In the genomic region with DNA sequence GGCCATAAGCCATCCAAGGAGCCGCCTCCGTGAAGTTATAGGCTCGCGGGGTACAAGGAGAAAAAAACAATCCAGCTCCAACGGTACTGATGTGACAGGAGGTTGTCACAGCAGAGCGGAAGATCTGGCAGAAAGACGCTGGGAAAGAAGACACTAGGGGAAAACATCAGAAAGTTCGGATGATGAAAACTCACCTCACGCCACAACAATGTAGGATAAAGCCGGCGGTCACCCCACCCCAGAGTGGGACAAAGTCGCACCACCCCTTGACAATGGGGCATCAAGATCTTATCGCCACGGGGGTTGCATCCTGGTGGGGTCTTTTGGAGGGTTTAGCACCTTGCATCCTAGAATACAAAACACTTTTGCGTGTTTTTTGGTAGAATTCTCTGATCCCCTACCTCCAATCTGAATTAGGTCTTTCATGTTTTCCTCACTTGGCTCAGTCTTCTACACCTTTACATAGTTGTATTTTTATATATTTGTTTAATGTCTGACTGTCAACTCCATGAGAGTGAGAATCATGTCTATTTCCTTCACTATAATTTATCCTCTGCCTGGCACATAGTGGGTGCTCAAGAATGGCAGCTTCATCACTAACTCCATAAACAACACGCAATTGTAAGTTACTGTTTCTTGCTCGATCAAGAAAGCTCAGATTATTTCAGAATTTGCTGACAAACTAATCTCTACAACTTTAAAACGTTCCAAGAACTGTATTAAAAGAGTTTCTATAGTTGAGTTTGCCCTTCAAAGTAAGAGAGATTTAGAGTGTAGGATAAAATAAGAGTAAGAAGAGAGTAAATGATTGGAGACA, we compare ENCODE assay signal across 8 cellular contexts. TPM values are rescaled to one million over a fixed set of nuclear protein-coding genes. Genes with fewer than 3 reads are reported as not detected.
DNase-seq lines count a peak whose midpoint lies in the region; ATAC-seq, FAIRE-seq and TF ChIP-seq lines count a peak whose summit lies in the region.

No MANE protein-coding gene starts in this region.

- peaks cover 9% of the 10 kb centered on the region; the same call in 1 of the 2 replicates for H4K20me1 ChIP-seq in HepG2 (ENCODE audit: insufficient read depth, low read length)

- in situ Hi-C loops in HepG2 (cut with HindIII; ENCODE audit: extremely low pct_ligation_motif_present, low pct_unique_long_range_greater_than_20kb) = no loop called here

- H3K79me2 ChIP-seq in HepG2 (ENCODE audit: insufficient read depth, low read length) = peaks cover 47% of the 10 kb centered on the region

- H3K4me1 ChIP-seq in HepG2 (ENCODE audit: insufficient read depth, low read length) = peaks cover 37% of the 10 kb centered on the region
- peaks cover 0 to 7% of the 10 kb centered on the region in 2 donors for H3K4me1 ChIP-seq in thoracic aorta (ENCODE audit: control insufficient read depth in 1 of 2, low read depth in 2 of 2)

- peak overlapping the region; percentile 17 for H3K27ac Mint-ChIP-seq in activated CD4-positive, alpha-beta T cell treated with anti-CD3 and anti-CD28 coated beads, Interleukin-2, amount 10 ng/mL, durations not matched to agents 24 days and 14 days
- H3K27ac Mint-ChIP-seq in activated naive CD8-positive, alpha-beta T cell treated with anti-CD3 and anti-CD28 coated beads, Interleukin-2, amount 10 ng/mL, durations not matched to agents 7 days and 5 days = peak overlapping the region; percentile 50

- no peaks in the 10 kb centered on the region for H3K9me3 Mint-ChIP-seq in activated CD4-positive, alpha-beta T cell treated with anti-CD3 and anti-CD28 coated beads, Interleukin-2, amount 10 ng/mL, durations not matched to agents 24 days and 14 days
- H3K9me3 Mint-ChIP-seq in activated naive CD8-positive, alpha-beta T cell treated with anti-CD3 and anti-CD28 coated beads, Interleukin-2, amount 10 ng/mL, durations not matched to agents 7 days and 5 days = no peaks in the 10 kb centered on the region

- H3K4me2 ChIP-seq in HepG2 (ENCODE audit: low read depth, low read length) = peak overlapping the region; percentile 95

- H3K27me3 Mint-ChIP-seq in activated CD4-positive, alpha-beta T cell treated with anti-CD3 and anti-CD28 coated beads, Interleukin-2, amount 10 ng/mL, durations not matched to agents 24 days and 14 days = peaks cover 48% of the 10 kb centered on the region
- peaks cover 65% of the 10 kb centered on the region for H3K27me3 Mint-ChIP-seq in activated naive CD8-positive, alpha-beta T cell treated with anti-CD3 and anti-CD28 coated beads, Interleukin-2, amount 10 ng/mL, durations not matched to agents 7 days and 5 days

- H3K9me3 ChIP-seq in HepG2 (ENCODE audit: low read length) (no peaks in the 10 kb centered on the region), thoracic aorta (no peaks in the 10 kb centered on the region)

- no peaks in the 10 kb centered on the region for H3K36me3 ChIP-seq in HepG2 (replicated peaks in 1 of 2; ENCODE audit: control insufficient read depth in 1 of 2, insufficient read depth in 2 of 2, low read length in 2 of 2)
- H3K36me3 ChIP-seq in thoracic aorta = no peaks in the 10 kb centered on the region

- H3K4me3 ChIP-seq in HepG2 (replicated peaks in 1 of 3; ENCODE audit: insufficient read depth in 1 of 3, low read depth in 2 of 3, low read length in 3 of 3) (peak overlapping the region; percentile 86 to 96 (median 95)), thoracic aorta (peak overlapping the region; percentile 82)

- H3K4me1 Mint-ChIP-seq in activated CD4-positive, alpha-beta T cell treated with anti-CD3 and anti-CD28 coated beads, Interleukin-2, amount 10 ng/mL, durations not matched to agents 24 days and 14 days = peaks cover 12% of the 10 kb centered on the region
- peaks cover 14% of the 10 kb centered on the region for H3K4me1 Mint-ChIP-seq in activated naive CD8-positive, alpha-beta T cell treated with anti-CD3 and anti-CD28 coated beads, Interleukin-2, amount 10 ng/mL, durations not matched to agents 7 days and 5 days

- FAIRE-seq in HepG2 (lab: Jason Lieb, UNC) = no peak

- intact Hi-C loops in activated CD4-positive, alpha-beta T cell treated with anti-CD3 and anti-CD28 coated beads, Interleukin-2, amount 10 ng/mL, durations not matched to agents 24 days and 14 days (cut with micrococcal nuclease) = loop anchor here (1.0 to 2.0 kb wide), 2 partner anchors 96 to 194 kb away; a partner anchor contains a TSS
- intact Hi-C loops in HepG2 (cut with micrococcal nuclease; ENCODE audit: unreplicated experiment) = loop anchor here (1.0 to 10.0 kb wide), 4 partner anchors 72 to 575 kb away; no protein-coding TSS in a partner anchor

- no peak for TF ChIP-seq POLR2A in HepG2 (IDR thresholded peaks at IDR 0.05; ENCODE audit: insufficient read depth in 1 of 2, low read depth in 2 of 2, low read length in 2 of 2)

- CTCF ChIA-PET in HepG2 (lab: Yijun Ruan, JAX; ENCODE audit: low intra/inter-chr PET ratio, low total read pairs) = no interaction called here

- peak overlapping the region; percentile 90 for H3K4me3 Mint-ChIP-seq in activated CD4-positive, alpha-beta T cell treated with anti-CD3 and anti-CD28 coated beads, Interleukin-2, amount 10 ng/mL, durations not matched to agents 24 days and 14 days
- H3K4me3 Mint-ChIP-seq in activated naive CD8-positive, alpha-beta T cell treated with anti-CD3 and anti-CD28 coated beads, Interleukin-2, amount 10 ng/mL, durations not matched to agents 7 days and 5 days = peak overlapping the region; percentile 84

- no peak overlapping the region for H2AFZ ChIP-seq in HepG2 (ENCODE audit: low read length)

- peak overlapping the region; percentile 80 for H3K9ac ChIP-seq in HepG2 (ENCODE audit: insufficient read depth, low read depth, low read length)

- H3K36me3 Mint-ChIP-seq in activated CD4-positive, alpha-beta T cell treated with anti-CD3 and anti-CD28 coated beads, Interleukin-2, amount 10 ng/mL, durations not matched to agents 24 days and 14 days (ENCODE audit: low read depth) = peaks cover 1% of the 10 kb centered on the region
- no peaks in the 10 kb centered on the region for H3K36me3 Mint-ChIP-seq in activated naive CD8-positive, alpha-beta T cell treated with anti-CD3 and anti-CD28 coated beads, Interleukin-2, amount 10 ng/mL, durations not matched to agents 7 days and 5 days

- H3K27ac ChIP-seq in HepG2 (ENCODE audit: extremely low read length, insufficient read depth, low read length) (peak overlapping the region; percentile 95), thoracic aorta (peak overlapping the region; percentile 19 to 38)

- WGBS in HepG2 (ENCODE audit: low lambda C conversion rate) = 3% methylated on average over 15 of the region's 18 CpGs

- no peak for TF ChIP-seq EP300 in HepG2 (IDR thresholded peaks at IDR 0.05; ENCODE audit: low read depth in 2 of 2, low read length in 2 of 2)
- TF ChIP-seq EP300 in HepG2 (CRISPR knock-in tag; IDR thresholded peaks at IDR 0.05; ENCODE audit: borderline replicate concordance) = no peak

- TF ChIP-seq RAD21 in HepG2 (CRISPR knock-in tag; IDR thresholded peaks at IDR 0.05) = no peak

- TF ChIP-seq CTCF in HepG2 (CRISPR knock-in tag; IDR thresholded peaks at IDR 0.05) = no peak
- no peak for TF ChIP-seq CTCF in thoracic aorta (IDR thresholded peaks at IDR 0.05)

- no peak for ATAC-seq in activated naive CD8-positive, alpha-beta T cell treated with anti-CD3 and anti-CD28 coated beads, Interleukin-2, amount 10 ng/mL, durations not matched to agents 7 days and 5 days (ENCODE audit: low read depth)
- no peak for ATAC-seq in HepG2
- ATAC-seq in thoracic aorta (ENCODE audit: insufficient number of reproducible peaks, low FRiP score, low read depth) = no peak

- H3K27me3 ChIP-seq in HepG2 (ENCODE audit: control insufficient read depth in 1 of 2, insufficient read depth in 2 of 2, low read length in 2 of 2) (no peaks in the 10 kb centered on the region; a peak in 1 of 5 replicates), thoracic aorta (replicated peaks; ENCODE audit: insufficient read depth) (no peaks in the 10 kb centered on the region)

- BruUV-seq in HepG2 (replicated peaks; lab: Mats Ljungman, UMichigan) = TSS peak; percentile 86

- POLR2A ChIA-PET in activated naive CD8-positive, alpha-beta T cell treated with anti-CD3 and anti-CD28 coated beads, Interleukin-2, amount 10 ng/mL, durations not matched to agents 7 days and 5 days (lab: Charles Lee) = interaction anchor here (0.9 kb wide), 1 partner anchor 196 kb away, joined by 3 read pairs; a partner anchor contains a TSS
- POLR2A ChIA-PET in HepG2 (lab: Yijun Ruan, JAX) = interaction anchor here (1.1 to 2.4 kb wide), 6 partner anchors 59 to 196 kb away, joined by 4 to 8 read pairs (median 6); a partner anchor contains a TSS

- no peak for DNase-seq in activated CD4-positive, alpha-beta T cell treated with anti-CD3 and anti-CD28 coated beads, Interleukin-2, amount 10 ng/mL, durations not matched to agents 24 days and 14 days
- DNase-seq in activated CD4-positive, alpha-beta T cell treated with anti-CD3 and anti-CD28 coated beads for 48 hours = no peak
- DNase-seq in activated naive CD8-positive, alpha-beta T cell treated with anti-CD3 and anti-CD28 coated beads, Interleukin-2, amount 10 ng/mL, durations not matched to agents 7 days and 5 days = no peak
- DNase-seq in HepG2 (ENCODE audit: low spot score) (no peak), thoracic aorta (ENCODE audit: low spot score) (no peak), DMS53 treated with DMSO at 0.1 percent for 48 hours (lab: John Stamatoyannopoulos, UW; ENCODE audit: unreplicated experiment) (no peak), NCI-H1092 treated with DMSO at 0.1 percent for 48 hours (lab: John Stamatoyannopoulos, UW) (no peak), NCI-H128 (lab: John Stamatoyannopoulos, UW; ENCODE audit: unreplicated experiment) (no peak)

RNA-seq across cellular contexts. Expression of a gene that starts 0.6 kb away (rescaled TPM):
- 0.12 and 0.14 TPM in 2 replicates for total RNA-seq in activated CD4-positive, alpha-beta T cell treated with anti-CD3 and anti-CD28 coated beads, Interleukin-2, amount 10 ng/mL, durations not matched to agents 24 days and 14 days
- total RNA-seq in activated naive CD8-positive, alpha-beta T cell treated with anti-CD3 and anti-CD28 coated beads, Interleukin-2, amount 10 ng/mL, durations not matched to agents 7 days and 5 days = 1 to 10 TPM; 1.7 to 1.9 TPM
- 11.0 and 13.5 TPM in 2 replicates for total RNA-seq in HepG2 (2016; rRNA removed; fragmentation: Illumina TruSeq; extraction: Trizol)
- total RNA-seq in HepG2 (2016; cell fraction: cytosol; rRNA removed; fragmentation: Illumina TruSeq; extraction: Trizol; ENCODE audit: low read depth) = 3.1 and 3.4 TPM in 2 replicates
- total RNA-seq in HepG2 (2016; cell fraction: insoluble cytoplasmic fraction; rRNA removed; fragmentation: Illumina TruSeq; extraction: Trizol) = 11.1 and 12.4 TPM in 2 replicates
- total RNA-seq in HepG2 (2016; cell fraction: membrane; rRNA removed; fragmentation: Illumina TruSeq; extraction: Trizol) = 4.6 and 5.3 TPM in 2 replicates
- 11.7 and 12.3 TPM in 2 replicates for total RNA-seq in HepG2 (2016; cell fraction: nucleus; rRNA removed; fragmentation: Illumina TruSeq; extraction: Trizol)
- polyA plus RNA-seq in HepG2 (2011; rRNA removed) = 20.6 and 22.0 TPM in 2 replicates
- 12.4 and 16.3 TPM in 2 replicates for polyA plus RNA-seq in HepG2 (2011; cell fraction: cytosol; rRNA removed)
- 36.8 and 39.3 TPM in 2 replicates for polyA plus RNA-seq in HepG2 (2011; cell fraction: nucleus; rRNA removed)
- polyA plus RNA-seq in HepG2 (2012) = 14.2 and 16.1 TPM in 2 replicates
- polyA plus RNA-seq in HepG2 (2016; cell fraction: cytosol; fragmentation: Illumina TruSeq; extraction: Trizol; ENCODE audit: low read depth) = 0.44 and 0.45 TPM in 2 replicates
- 10.3 and 10.4 TPM in 2 replicates for polyA plus RNA-seq in HepG2 (2016; cell fraction: insoluble cytoplasmic fraction; fragmentation: Illumina TruSeq; extraction: Trizol; ENCODE audit: low read depth)
- 1.5 and 1.9 TPM in 2 replicates for polyA plus RNA-seq in HepG2 (2016; cell fraction: membrane; fragmentation: Illumina TruSeq; extraction: Trizol; ENCODE audit: low read depth)
- polyA plus RNA-seq in HepG2 (2016; cell fraction: nucleus; fragmentation: Illumina TruSeq; extraction: Trizol; ENCODE audit: insufficient read depth, low read depth) = 15.8 and 16.6 TPM in 2 replicates
- polyA minus RNA-seq in HepG2 (2011; rRNA and poly(A)+ RNA removed; ENCODE audit: low replicate concordance) = 10.3 and 47.4 TPM in 2 replicates
- polyA minus RNA-seq in HepG2 (2011; cell fraction: cytosol; rRNA and poly(A)+ RNA removed) = 10.9 and 13.2 TPM in 2 replicates
- polyA minus RNA-seq in HepG2 (2011; cell fraction: nucleus; rRNA and poly(A)+ RNA removed) = 23.5 and 24.5 TPM in 2 replicates
- total RNA-seq in thoracic aorta = 1 to 10 TPM; 2.0 to 3.5 TPM
